In genomic region chr3:41339758-41340157, GRCh38 we compare ENCODE assay signal across 20 cellular contexts.
"Had no signal": no experiment of that assay in that cellular context is flagged by ENCODE, and none has a peak within 500 bp of the region (broad histone marks: within the 10 kb centered on the region; RNA-seq: fewer than 3 reads in every experiment).

No MANE protein-coding gene starts in this region.

- H3K27me3 ChIP-seq: MG63, SJCRH30 had no signal

- H3K36me3 ChIP-seq: MG63, SJCRH30 had no signal

- H3K9me3 ChIP-seq: MG63, SJCRH30 had no signal

- DNase-seq: KBM-7, MG63, NCI-H1092, NCI-H1105 treated with DMSO at 0.1 percent for 48 hours, NCI-H1417 treated with DMSO at 0.1 percent for 48 hours, NCI-H146, NCI-H1694 treated with DMSO at 0.1 percent for 48 hours, NCI-H1930, NCI-H2081, NCI-H2107, NCI-H2227 treated with DMSO at 0.1 percent for 48 hours, NCI-H524 treated with DMSO at 0.1 percent for 48 hours, NCI-H69, NCI-H774, PC-3, SHP77 treated with DMSO at 0.1 percent for 48 hours, SJCRH30 had no signal

- H3K4me3 ChIP-seq: MG63, SJCRH30 had no signal

- H3K4me1 ChIP-seq: SJCRH30 had no signal

- H3K27ac ChIP-seq: SJCRH30 had no signal

- ATAC-seq: Panc1, PC-3, Right ventricle myocardium inferior, SK-N-SH treated with all-trans-retinoic acid at 6 μM for 48 hours had no signal
